In the genomic region with DNA sequence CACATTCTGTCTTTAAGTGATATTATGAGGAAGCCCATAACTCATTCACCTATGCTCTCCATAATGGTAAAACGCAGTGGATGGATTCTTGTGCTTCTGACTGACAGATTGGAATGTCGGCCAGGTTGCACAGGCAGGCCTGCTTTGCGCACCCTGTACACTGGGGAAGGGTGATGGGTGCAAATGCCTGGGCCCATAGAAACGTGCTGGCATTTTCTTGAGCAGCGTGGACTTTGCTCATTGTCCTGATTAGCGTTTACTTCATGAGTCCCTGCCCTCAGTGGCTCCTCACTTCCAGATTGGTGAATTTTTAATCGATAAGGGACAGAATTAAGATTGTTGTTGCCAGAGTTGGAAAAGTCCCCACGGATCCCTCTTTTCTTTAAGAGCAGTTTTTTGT, we compare ENCODE assay signal across 27 cellular contexts.
A peak's percentile ranks its signal among the peaks of the same experiment; 100 is the strongest.
DNase-seq lines count a peak whose midpoint lies in the region; ATAC-seq, FAIRE-seq and TF ChIP-seq lines count a peak whose summit lies in the region.
"Had no signal": no experiment of that assay in that cellular context is flagged by ENCODE, and none has a peak within 500 bp of the region (broad histone marks: within the 10 kb centered on the region; RNA-seq: fewer than 3 reads in every experiment).

No MANE protein-coding gene starts in this region.

- H3K4me3 ChIP-seq in body of pancreas (no peak overlapping the region), HepG2 (replicated peaks in 1 of 3; ENCODE audit: insufficient read depth in 1 of 3, low read depth in 2 of 3, low read length in 3 of 3) (no peak overlapping the region)
- H3K4me3 ChIP-seq in CD8-positive, alpha-beta memory T cell (ENCODE audit: low read length), result no peak overlapping the region

- no peak overlapping the region for H3K4me3 Mint-ChIP-seq in progenitor cell of endocrine pancreas (ENCODE audit: low read depth)
- H3K4me3 Mint-ChIP-seq in CD8-positive, alpha-beta memory T cell, result no peak overlapping the region
- H3K4me3 Mint-ChIP-seq: dendritic cell treated with granulocyte-macrophage colony-stimulating factor and Interleukin-4, amounts not matched to agents 40 ng/mL and 50 ng/mL, for 4 days; memory B cell; natural killer cell had no signal

- peaks cover 4% of the 10 kb centered on the region for H3K9me3 Mint-ChIP-seq in progenitor cell of endocrine pancreas (ENCODE audit: low read depth)
- H3K9me3 Mint-ChIP-seq in CD8-positive, alpha-beta memory T cell, result no peaks in the 10 kb centered on the region
- H3K9me3 Mint-ChIP-seq: activated naive CD4-positive, alpha-beta T cell treated with anti-CD3 and anti-CD28 coated beads, Interleukin-2, amount 50 U/mL, for 72 hours; activated T-helper 2 cell treated with anti-CD3 and anti-CD28 coated beads, Interferon-gamma antibody, Interleukin-2, Interleukin-4, amounts not matched to agents 10 μg/mL and 5 μg/mL and 100 μg/mL, durations not matched to agents 14 hours and 24 hours and 36 hours; memory B cell; natural killer cell had no signal

- WGBS in body of pancreas, 2 donors, result 19 to 25% methylated on average over 7 to 8 of the region's 8 CpGs
- 42% methylated on average over 8 of the region's 8 CpGs for whole genome bisulfite sequencing in HepG2 (ENCODE audit: low lambda C conversion rate)

- in situ Hi-C loops in HepG2 (cut with HindIII; ENCODE audit: extremely low pct_ligation_motif_present, low pct_unique_long_range_greater_than_20kb), result loop anchor here (10.0 kb wide), 1 partner anchor 218 kb away; no protein-coding TSS in a partner anchor

- DNase-seq in GM12891 (ENCODE audit: insufficient read length, low spot score), result no peak
- peak; percentile 13 to 26 (median 16) for DNase-seq in body of pancreas
- peak; percentile 28 for DNase-seq in HepG2 (ENCODE audit: low spot score)
- DNase-seq in progenitor cell of endocrine pancreas (ENCODE audit: low spot score, unreplicated experiment), result no peak
- DNase-seq in middle frontal gyrus (ENCODE audit: extremely low spot score, low spot score), result no peak
- no peak for DNase-seq in Ammon's horn (ENCODE audit: low spot score)
- DNase-seq in GF-D8 (lab: John Stamatoyannopoulos, UW), result no peak
- DNase-seq in CD8-positive, alpha-beta memory T cell, result no peak
- DNase-seq: activated CD4-positive, alpha-beta T cell treated with anti-CD3 and anti-CD28 coated beads, Interleukin-2, amount 50 U/mL, for 4 hours; anterior cingulate cortex; Calu3; caudate nucleus; DND-41; IMR-90; kidney; natural killer cell; NCI-H1105; NCI-H2029; NCI-H526 treated with DMSO at 0.1 percent for 48 hours; posterior cingulate gyrus had no signal

- no peaks in the 10 kb centered on the region for H3K9me3 ChIP-seq in body of pancreas
- H3K9me3 ChIP-seq in HepG2 (ENCODE audit: low read length), result no peaks in the 10 kb centered on the region
- H3K9me3 ChIP-seq in CD8-positive, alpha-beta memory T cell (ENCODE audit: low read length), result no peaks in the 10 kb centered on the region

- H2AFZ ChIP-seq in HepG2 (ENCODE audit: low read length), result no peak overlapping the region

- H3K36me3 Mint-ChIP-seq in progenitor cell of endocrine pancreas (ENCODE audit: insufficient read depth), result peaks cover 5% of the 10 kb centered on the region
- H3K36me3 Mint-ChIP-seq in CD8-positive, alpha-beta memory T cell, result peaks cover 0 to 6% (median 4%) of the 10 kb centered on the region in 3 donors
- H3K36me3 Mint-ChIP-seq: natural killer cell had no signal

- peak overlapping the region; percentile 33; the same call in 1 of the 2 replicates for H3K4me2 ChIP-seq in HepG2 (ENCODE audit: low read depth, low read length)

- no peak overlapping the region for H3K9ac ChIP-seq in HepG2 (ENCODE audit: insufficient read depth, low read depth, low read length)

- H3K79me2 ChIP-seq in HepG2 (ENCODE audit: insufficient read depth, low read length), result peaks cover 50% of the 10 kb centered on the region

- ATAC-seq in body of pancreas, result peak; percentile 53
- peak; percentile 44 for ATAC-seq in HepG2
- ATAC-seq: activated naive CD4-positive, alpha-beta T cell treated with anti-CD3 and anti-CD28 coated beads, Interleukin-2, amount 50 U/mL, for 72 hours; natural killer cell; sciatic nerve had no signal

- TF ChIP-seq RAD21 in HepG2 (CRISPR knock-in tag; IDR thresholded peaks at IDR 0.05), result no peak

- H3K27me3 ChIP-seq in body of pancreas, result no peaks in the 10 kb centered on the region
- H3K27me3 ChIP-seq in HepG2 (ENCODE audit: control insufficient read depth in 1 of 2, insufficient read depth in 2 of 2, low read length in 2 of 2), result no peaks in the 10 kb centered on the region
- no peaks in the 10 kb centered on the region for H3K27me3 ChIP-seq in CD8-positive, alpha-beta memory T cell (ENCODE audit: insufficient read depth, low read length, poor library complexity, severe bottlenecking)

- TF ChIP-seq CTCF in body of pancreas (IDR thresholded peaks at IDR 0.05), result no peak
- TF ChIP-seq CTCF in HepG2 (CRISPR knock-in tag; IDR thresholded peaks at IDR 0.05), result no peak
- TF ChIP-seq CTCF in progenitor cell of endocrine pancreas (IDR thresholded peaks at IDR 0.05; ENCODE audit: unreplicated experiment), result no peak

- H3K27ac ChIP-seq in body of pancreas (no peak overlapping the region), HepG2 (ENCODE audit: extremely low read length, insufficient read depth, low read length) (no peak overlapping the region)
- no peak overlapping the region for H3K27ac ChIP-seq in CD8-positive, alpha-beta memory T cell (ENCODE audit: low read depth, low read length)
- H3K27ac ChIP-seq: C4-2B had no signal

- peaks cover 22% of the 10 kb centered on the region for H4K20me1 ChIP-seq in HepG2 (ENCODE audit: insufficient read depth, low read length)

- H3K4me1 ChIP-seq in body of pancreas, result peaks cover 26% of the 10 kb centered on the region
- H3K4me1 ChIP-seq in HepG2 (ENCODE audit: insufficient read depth, low read length), result peaks cover 62% of the 10 kb centered on the region
- peaks cover 12% of the 10 kb centered on the region for H3K4me1 ChIP-seq in CD8-positive, alpha-beta memory T cell (ENCODE audit: insufficient read depth, low read length)

- CTCF ChIA-PET in HepG2 (lab: Yijun Ruan, JAX; ENCODE audit: low intra/inter-chr PET ratio, low total read pairs), result interaction anchor here (0.6 kb wide), 1 partner anchor 40 kb away, joined by 3 read pairs; no protein-coding TSS in a partner anchor
- CTCF ChIA-PET in CD8-positive, alpha-beta memory T cell (lab: Charles Lee), result no interaction called here

- no TSS peak for BruUV-seq in HepG2 (replicated peaks; lab: Mats Ljungman, UMichigan)

- TF ChIP-seq EP300 in HepG2 (IDR thresholded peaks at IDR 0.05; ENCODE audit: low read depth in 2 of 2, low read length in 2 of 2) (no peak), HepG2 (CRISPR knock-in tag; IDR thresholded peaks at IDR 0.05; ENCODE audit: borderline replicate concordance) (no peak)

- H3K36me3 ChIP-seq in body of pancreas (replicated peaks in 1 of 2; ENCODE audit: insufficient read depth in 1 of 2, low read depth in 2 of 2) (no peaks in the 10 kb centered on the region), HepG2 (replicated peaks in 1 of 2; ENCODE audit: control insufficient read depth in 1 of 2, insufficient read depth in 2 of 2, low read length in 2 of 2) (peaks cover 0 to 8% of the 10 kb centered on the region in 2 experiments; a peak in 1 of 5 replicates)
- no peaks in the 10 kb centered on the region for H3K36me3 ChIP-seq in CD8-positive, alpha-beta memory T cell (ENCODE audit: insufficient read depth, low read length)

- no peak for TF ChIP-seq POLR2A in GM12891 (IDR thresholded peaks at IDR 0.05; ENCODE audit: low read depth, low read length)
- no peak for TF ChIP-seq POLR2A in body of pancreas (IDR thresholded peaks at IDR 0.05)
- no peak for TF ChIP-seq POLR2A in HepG2 (IDR thresholded peaks at IDR 0.05; ENCODE audit: insufficient read depth in 1 of 2, low read depth in 2 of 2, low read length in 2 of 2)

- POLR2A ChIA-PET in HepG2 (lab: Yijun Ruan, JAX), result no interaction called here
- POLR2A ChIA-PET in CD8-positive, alpha-beta memory T cell (lab: Charles Lee), result no interaction called here

- peaks cover 43% of the 10 kb centered on the region for H3K4me1 Mint-ChIP-seq in progenitor cell of endocrine pancreas (ENCODE audit: low read depth)
- H3K4me1 Mint-ChIP-seq in CD8-positive, alpha-beta memory T cell, result peaks cover 12 to 35% (median 24%) of the 10 kb centered on the region in 3 donors

- peak overlapping the region; percentile 0 for H3K27ac Mint-ChIP-seq in progenitor cell of endocrine pancreas
- H3K27ac Mint-ChIP-seq in CD8-positive, alpha-beta memory T cell, result peak overlapping the region in 1 of 8 donors; percentile 39
- H3K27ac Mint-ChIP-seq: activated naive CD4-positive, alpha-beta T cell treated with anti-CD3 and anti-CD28 coated beads, Interleukin-2, amount 50 U/mL, for 72 hours; activated T-helper 2 cell treated with anti-CD3 and anti-CD28 coated beads, Interferon-gamma antibody, Interleukin-2, Interleukin-4, amounts not matched to agents 10 μg/mL and 5 μg/mL and 100 μg/mL, durations not matched to agents 14 hours and 24 hours and 36 hours; dendritic cell treated with granulocyte-macrophage colony-stimulating factor and Interleukin-4, amounts not matched to agents 40 ng/mL and 50 ng/mL, for 4 days; memory B cell; natural killer cell had no signal

- no peaks in the 10 kb centered on the region for H3K27me3 Mint-ChIP-seq in progenitor cell of endocrine pancreas
- no peaks in the 10 kb centered on the region for H3K27me3 Mint-ChIP-seq in CD8-positive, alpha-beta memory T cell
- H3K27me3 Mint-ChIP-seq: dendritic cell treated with granulocyte-macrophage colony-stimulating factor and Interleukin-4, amounts not matched to agents 40 ng/mL and 50 ng/mL, for 4 days; memory B cell had no signal

- intact Hi-C loops in body of pancreas (cut with DNase I) (loop anchor here (10.0 kb wide), 1 partner anchor 228 kb away; the partner anchor contains the start of gene AMN), HepG2 (cut with micrococcal nuclease; ENCODE audit: unreplicated experiment) (loop anchor here (5.0 kb wide), 1 partner anchor 76 kb away; no protein-coding TSS in a partner anchor)

- FAIRE-seq in GM12891 (lab: Jason Lieb, UNC), result peak; percentile 26
- FAIRE-seq in HepG2 (lab: Jason Lieb, UNC), result no peak
- FAIRE-seq: GM12892, kidney had no signal

TF ChIP-seq in GM12891, 5 proteins besides CTCF, POLR2A, EP300 and RAD21:
- TF ChIP-seq SPI1 (IDR thresholded peaks at IDR 0.05; ENCODE audit: low read depth, low read length) (no peak), POU2F2 (IDR thresholded peaks at IDR 0.05; ENCODE audit: low read depth, low read length) (no peak), TAF1 (IDR thresholded peaks at IDR 0.05; ENCODE audit: low read depth, low read length) (no peak), PAX5 (IDR thresholded peaks at IDR 0.05; ENCODE audit: insufficient read depth, low read length, severe bottlenecking) (no peak), POLR2AphosphoS5 (IDR thresholded peaks at IDR 0.05; ENCODE audit: low read depth, low read length) (no peak)
TF ChIP-seq in GM12891: peak in this region for 0.

Comparison
In these comparisons a context has a peak if more than half of its experiments do, and no peak if none do; other contexts are left out.
1. DNase-seq: peak in body of pancreas (4 of 4) and HepG2 (single experiment); none in GM12891 (single experiment), progenitor cell of endocrine pancreas (single experiment), middle frontal gyrus (single experiment), Ammon's horn (single experiment), GF-D8 (single experiment) and CD8-positive, alpha-beta memory T cell (0 of 5).